8 cellular contexts compared by ENCODE assay signal in the genomic region with DNA sequence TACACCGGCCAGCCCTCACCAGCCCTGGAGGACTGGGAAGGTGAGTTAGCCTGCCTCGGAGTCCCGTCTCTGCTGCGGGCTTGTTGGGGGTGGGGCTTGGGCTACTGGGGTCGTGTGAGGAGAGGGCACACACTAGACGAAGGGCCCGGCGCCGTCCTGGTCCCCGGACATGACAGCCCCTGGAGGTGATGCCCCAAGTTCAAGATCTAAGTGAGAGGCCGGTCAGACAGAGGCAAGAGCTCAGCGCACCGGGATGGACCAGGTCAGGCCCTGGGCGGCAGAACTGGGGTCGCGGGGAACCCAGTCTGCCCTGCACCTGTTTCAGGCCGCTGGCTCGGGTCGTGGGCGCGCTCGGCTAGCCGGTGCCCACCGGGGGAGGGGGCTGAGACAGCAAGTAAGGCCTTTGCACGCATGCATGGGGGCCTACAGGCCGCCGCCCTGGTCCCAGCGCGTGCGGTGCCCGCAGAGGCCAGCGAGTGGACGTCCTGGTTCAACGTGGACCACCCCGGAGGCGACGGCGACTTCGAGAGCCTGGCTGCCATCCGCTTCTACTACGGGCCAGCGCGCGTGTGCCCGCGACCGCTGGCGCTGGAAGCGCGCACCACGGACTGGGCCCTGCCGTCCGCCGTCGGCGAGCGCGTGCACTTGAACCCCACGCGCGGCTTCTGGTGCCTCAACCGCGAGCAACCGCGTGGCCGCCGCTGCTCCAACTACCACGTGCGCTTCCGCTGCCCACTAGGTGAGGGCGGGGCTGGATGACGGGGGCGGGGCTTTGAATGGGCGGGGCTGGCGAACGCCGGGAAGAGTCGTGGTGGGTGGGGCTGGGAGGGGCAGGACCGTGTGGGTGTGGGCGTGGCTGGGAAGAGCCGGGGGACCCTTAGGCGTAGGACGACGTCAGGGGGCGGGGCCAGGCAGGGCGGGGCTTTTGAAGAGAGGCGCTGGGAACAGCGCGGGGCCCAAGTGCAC. TPM values are rescaled to one million over a fixed set of nuclear protein-coding genes. Genes with fewer than 3 reads are reported as not detected.
DNase-seq lines count a peak whose midpoint lies in the region; ATAC-seq, FAIRE-seq and TF ChIP-seq lines count a peak whose summit lies in the region.

No MANE protein-coding gene starts in this region.

- H3K9me3 ChIP-seq in ES-I3 (ENCODE audit: control insufficient read depth, insufficient read depth, low read length) (no peaks in the 10 kb centered on the region), WERI-Rb-1 (ENCODE audit: severe bottlenecking) (no peaks in the 10 kb centered on the region), lower lobe of right lung (no peaks in the 10 kb centered on the region)

- TF ChIP-seq CTCF in WERI-Rb-1 (IDR thresholded peaks at IDR 0.05; ENCODE audit: low read depth, low read length) (no peak), bronchial epithelial cell (IDR thresholded peaks at IDR 0.05; ENCODE audit: insufficient read depth, low read length, severe bottlenecking) (no peak), lower lobe of right lung (IDR thresholded peaks at IDR 0.05) (no peak)

- DNase-seq in WERI-Rb-1 (peak; percentile 37), bronchial epithelial cell (ENCODE audit: low read depth) (peak; percentile 47), lower lobe of right lung (peak; percentile 82), cerebellar cortex (ENCODE audit: low spot score) (no peak)
- DNase-seq in stimulated activated CD8-positive, alpha-beta memory T cell treated with anti-CD3 and anti-CD28 coated beads, Interleukin-7, amount 100 ng/mL, for 24 hours (ENCODE audit: low read depth): peak; percentile 51

- H3K4me3 ChIP-seq in WERI-Rb-1 (ENCODE audit: low read depth, low read length) (no peak overlapping the region), bronchial epithelial cell (ENCODE audit: low read depth, low read length) (peak overlapping the region; percentile 16), lower lobe of right lung (no peak overlapping the region)

- peak; percentile 27 to 34 for ATAC-seq in lower lobe of right lung
- no peak for ATAC-seq in HG02759 (IDR thresholded peaks at IDR 0.05; ENCODE audit: unreplicated experiment)
- ATAC-seq in GM19395 (IDR thresholded peaks at IDR 0.05; ENCODE audit: unreplicated experiment): no peak

- intact Hi-C loops in lower lobe of right lung (cut with DNase I): no loop called here

- H3K9ac ChIP-seq in ES-I3 (ENCODE audit: low read depth, low read length): peak overlapping the region; percentile 56; the same call in 1 of the 2 replicates

- H3K36me3 ChIP-seq in ES-I3 (ENCODE audit: insufficient read depth, low read length) (no peaks in the 10 kb centered on the region), WERI-Rb-1 (no peaks in the 10 kb centered on the region), bronchial epithelial cell (ENCODE audit: control insufficient read depth, insufficient read depth, low read length) (no peaks in the 10 kb centered on the region), lower lobe of right lung (no peaks in the 10 kb centered on the region)

- H3K27ac ChIP-seq in WERI-Rb-1 (no peak overlapping the region), lower lobe of right lung (no peak overlapping the region)

- H3K27me3 ChIP-seq in WERI-Rb-1 (ENCODE audit: insufficient read depth, low read depth, severe bottlenecking) (no peaks in the 10 kb centered on the region), bronchial epithelial cell (ENCODE audit: control insufficient read depth, insufficient read depth, low read length) (peaks cover 17% of the 10 kb centered on the region), lower lobe of right lung (ENCODE audit: low read depth) (peaks cover 76% of the 10 kb centered on the region)

- no peak for FAIRE-seq in bronchial epithelial cell (lab: Jason Lieb, UNC)

- 0 out of 2 replicates have a peak, but pooled peaks cover 2% of the 10 kb centered on the region for H3K4me1 ChIP-seq in ES-I3 (ENCODE audit: insufficient read depth, low read length)
- H3K4me1 ChIP-seq in lower lobe of right lung: peaks cover 23% of the 10 kb centered on the region

RNA-seq across cellular contexts. Expression of a gene that starts 2.0 kb away (rescaled TPM):
- under 0.01 and 0.13 TPM in 2 replicates for total RNA-seq in bronchial epithelial cell
- 0.12 TPM for total RNA-seq in lower lobe of right lung

RNA-seq across cellular contexts. Expression of a gene that starts 11.3 kb away (rescaled TPM):
- total RNA-seq in bronchial epithelial cell (0.38 and 0.79 TPM in 2 replicates), lower lobe of right lung (6.6 TPM)

RNA-seq across cellular contexts. Expression of a gene that starts 24.0 kb away (rescaled TPM):
- total RNA-seq in bronchial epithelial cell (182 and 374 TPM in 2 replicates), lower lobe of right lung (218 TPM)

RNA-seq across cellular contexts. Expression of a gene that starts 24.7 kb away (rescaled TPM):
- 3.2 and 4.9 TPM in 2 replicates for total RNA-seq in bronchial epithelial cell
- total RNA-seq in lower lobe of right lung: 2.9 TPM

Comparison
In these comparisons a context has a peak if more than half of its experiments do, and no peak if none do; other contexts are left out.
1. ATAC-seq: peak in lower lobe of right lung (2 of 2); none in HG02759 (single experiment) and GM19395 (single experiment).